Comparison of ENCODE assay signal across 9 cellular contexts in genomic region chr2:212548459-212548815, GRCh38. TPM values are rescaled to one million over a fixed set of nuclear protein-coding genes. Genes with fewer than 3 reads are reported as not detected.
DNase-seq lines count a peak whose midpoint lies in the region; ATAC-seq and TF ChIP-seq lines count a peak whose summit lies in the region.
"Had no signal": no experiment of that assay in that cellular context is flagged by ENCODE, and none has a peak within 500 bp of the region (broad histone marks: within the 10 kb centered on the region; RNA-seq: fewer than 3 reads in every experiment).

No MANE protein-coding gene starts in this region.

- in situ Hi-C loops in GM13977 (cut with MboI; ENCODE audit: low pct_unique_long_range_greater_than_20kb, low sequenced_read_pairs, unreplicated experiment): no loop called here

- no peaks in the 10 kb centered on the region for H3K36me3 ChIP-seq in prostate gland
- H3K36me3 ChIP-seq in MG63: no peaks in the 10 kb centered on the region

- H3K4me3 ChIP-seq in prostate gland (no peak overlapping the region), MG63 (no peak overlapping the region)

- no peak for TF ChIP-seq POLR2A in prostate gland (IDR thresholded peaks at IDR 0.05)

- no peak for ATAC-seq in HG02938 (IDR thresholded peaks at IDR 0.05; ENCODE audit: unreplicated experiment)

- DNase-seq in GM13977 (ENCODE audit: low spot score) (no peak), NCI-H82 treated with DMSO at 0.1 percent for 48 hours (lab: John Stamatoyannopoulos, UW; ENCODE audit: unreplicated experiment) (peak; percentile 15), fibroblast of peridontal ligament (ENCODE audit: extremely low read depth) (peak; percentile 75), prostate gland (ENCODE audit: low spot score) (no peak), MG63 (no peak)
- no peak for DNase-seq in activated naive CD4-positive, alpha-beta T cell treated with anti-CD3 and anti-CD28 coated beads, Interleukin-2, amount 50 U/mL, for 16 hours
- DNase-seq in activated CD4-positive, alpha-beta T cell treated with anti-CD3 and anti-CD28 coated beads, Interleukin-2, amount 50 U/mL, for 4 hours: no peak
- DNase-seq: immature natural killer cell had no signal

- WGBS in prostate gland: 21% methylated on average over 1 of the region's 1 CpG

- H3K4me1 ChIP-seq in prostate gland (replicated peaks): no peaks in the 10 kb centered on the region

- peak; percentile 15 for TF ChIP-seq CTCF in GM13977 (IDR thresholded peaks at IDR 0.05; ENCODE audit: extremely low read depth, insufficient read depth, missing control alignments)
- TF ChIP-seq CTCF in prostate gland (IDR thresholded peaks at IDR 0.05): peak in 3 of 4 experiments; percentile 38 to 52 (median 43)

- H3K9me3 ChIP-seq in prostate gland (no peaks in the 10 kb centered on the region), MG63 (no peaks in the 10 kb centered on the region)

- intact Hi-C loops in prostate gland (cut with DNase I): no loop called here

- no peak overlapping the region for H3K27ac ChIP-seq in prostate gland

- no peaks in the 10 kb centered on the region for H3K27me3 ChIP-seq in prostate gland (replicated peaks; ENCODE audit: insufficient read depth)
- H3K27me3 ChIP-seq in MG63: no peaks in the 10 kb centered on the region

RNA-seq across cellular contexts. Expression of gene ERBB4, which starts 9.8 kb away (rescaled TPM):
- total RNA-seq in prostate gland: 10 to 100 TPM in 1 of 2 donors, 1 to 10 TPM in 1; 1.0 to 32.8 TPM
- total RNA-seq in MG63 (2014; rRNA removed; shearing (Covaris generic); ENCODE audit: low replicate concordance): 0.07 TPM in 1 of 2 replicates, not detected in the other

Comparison
In these comparisons a context has a peak if more than half of its experiments do, and no peak if none do; other contexts are left out.
1. DNase-seq: peak in NCI-H82 treated with DMSO at 0.1 percent for 48 hours (single experiment) and fibroblast of peridontal ligament (single experiment); none in GM13977 (single experiment), prostate gland (single experiment), activated naive CD4-positive, alpha-beta T cell treated with anti-CD3 and anti-CD28 coated beads, Interleukin-2, amount 50 U/mL, for 16 hours (single experiment), MG63 (single experiment) and activated CD4-positive, alpha-beta T cell treated with anti-CD3 and anti-CD28 coated beads, Interleukin-2, amount 50 U/mL, for 4 hours (0 of 2).